Comparison of ENCODE assay signal across 30 cellular contexts in the genomic region with DNA sequence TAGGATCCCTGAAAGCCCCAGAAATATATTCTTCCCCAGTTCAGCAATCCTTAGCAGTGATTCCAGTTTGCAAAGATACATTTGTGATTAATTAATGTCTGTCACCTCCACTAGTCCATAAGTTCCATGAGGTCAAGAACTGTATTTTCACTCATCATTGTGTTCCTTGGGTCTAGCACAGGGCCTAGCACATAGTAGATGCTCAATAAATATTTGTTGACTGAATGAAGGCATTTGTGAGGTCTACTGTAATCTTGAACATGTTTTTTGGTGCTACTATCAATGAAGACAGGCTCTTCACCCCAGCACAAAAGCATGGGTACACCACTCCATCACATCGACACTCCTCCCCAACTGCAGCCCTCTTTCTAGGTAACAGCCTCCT. TPM values are rescaled to one million over a fixed set of nuclear protein-coding genes. Genes with fewer than 3 reads are reported as not detected.
"Had no signal": no experiment of that assay in that cellular context is flagged by ENCODE, and none has a peak within 500 bp of the region (broad histone marks: within the 10 kb centered on the region; RNA-seq: fewer than 3 reads in every experiment).

No MANE protein-coding gene starts in this region.

- H3K4me3 ChIP-seq: body of pancreas, MG63, SJSA1 had no signal

- H3K9me3 ChIP-seq: body of pancreas, MG63, SJSA1 had no signal

- H3K4me1 ChIP-seq: SJSA1 had no signal

- DNase-seq: activated B cell treated with CpG ODN at 0.5 μM for 24 hours; activated CD4-positive, alpha-beta memory T cell treated with anti-CD3 and anti-CD28 coated beads, Interleukin-2, amount 10 ng/mL, durations not matched to agents 7 days and 5 days; activated CD4-positive, alpha-beta T cell treated with anti-CD3 and anti-CD28 coated beads, Interleukin-2, amount 10 ng/mL, durations not matched to agents 7 days and 5 days; activated gamma-delta T cell treated with Interleukin-2 at 50 U/mL for 16 hours; activated naive CD4-positive, alpha-beta T cell treated with anti-CD3 and anti-CD28 coated beads, Interleukin-2, amount 10 ng/mL, durations not matched to agents 7 days and 5 days; activated naive CD8-positive, alpha-beta T cell treated with anti-CD3 and anti-CD28 coated beads, Interleukin-2, amount 10 ng/mL, durations not matched to agents 7 days and 5 days; activated T-cell treated with anti-CD3 and anti-CD28 coated beads, Interleukin-2, amount 50 U/mL, for 72 hours; aorta; body of pancreas; MG63; MV-4-11; NCI-H1092 treated with DMSO at 0.1 percent for 48 hours; NCI-H1436; NCI-H187; NCI-H2081; NCI-H510A treated with DMSO at 0.1 percent for 48 hours; NCI-H69; NK-92 treated with Interleukin-12 subunit alpha and Interleukin-12 subunit beta, amount 100 ng/mL, for 24 hours; OCI-M1; RPMI8226; SW 1271; T-helper 9 cell had no signal

- H3K27ac ChIP-seq: body of pancreas, SJSA1 had no signal

- H3K9me3 Mint-ChIP-seq: activated B cell treated with CpG ODN at 0.5 μM for 24 hours; activated CD4-positive, alpha-beta memory T cell treated with anti-CD3 and anti-CD28 coated beads, Interleukin-2, amount 10 ng/mL, durations not matched to agents 7 days and 5 days; activated CD4-positive, alpha-beta T cell treated with anti-CD3 and anti-CD28 coated beads, Interleukin-2, amount 10 ng/mL, durations not matched to agents 7 days and 5 days; activated naive CD4-positive, alpha-beta T cell treated with anti-CD3 and anti-CD28 coated beads, Interleukin-2, amount 10 ng/mL, durations not matched to agents 7 days and 5 days; activated naive CD8-positive, alpha-beta T cell treated with anti-CD3 and anti-CD28 coated beads, Interleukin-2, amount 10 ng/mL, durations not matched to agents 7 days and 5 days; activated T-cell treated with anti-CD3 and anti-CD28 coated beads, Interleukin-2, amount 50 U/mL, for 72 hours; activated T-helper 2 cell treated with anti-CD3 and anti-CD28 coated beads, Interferon-gamma antibody, Interleukin-2, Interleukin-4, amounts not matched to agents 10 μg/mL and 5 μg/mL and 100 μg/mL, durations not matched to agents 14 hours and 24 hours and 36 hours; central memory CD8-positive, alpha-beta T cell; T-helper 1 cell treated with Interleukin-12 subunit alpha and Interleukin-12 subunit beta and Interleukin-4 antibody, amounts not matched to agents 30 μg/mL and 1 μg/mL, for 36 hours had no signal

- ATAC-seq: activated T-cell treated with anti-CD3 and anti-CD28 coated beads, Interleukin-2, amount 50 U/mL, for 72 hours; body of pancreas; Panc1; Right ventricle myocardium inferior; SK-N-SH treated with all-trans-retinoic acid at 6 μM for 48 hours had no signal

- H3K4me3 Mint-ChIP-seq: activated CD4-positive, alpha-beta T cell treated with anti-CD3 and anti-CD28 coated beads, Interleukin-2, amount 10 ng/mL, durations not matched to agents 7 days and 5 days; activated naive CD4-positive, alpha-beta T cell treated with anti-CD3 and anti-CD28 coated beads, Interleukin-2, amount 10 ng/mL, durations not matched to agents 7 days and 5 days; T-helper 1 cell treated with Interleukin-12 subunit alpha and Interleukin-12 subunit beta and Interleukin-4 antibody, amounts not matched to agents 30 μg/mL and 1 μg/mL, for 36 hours had no signal

- H3K27ac Mint-ChIP-seq: activated B cell treated with CpG ODN at 0.5 μM for 24 hours; activated CD4-positive, alpha-beta memory T cell treated with anti-CD3 and anti-CD28 coated beads, Interleukin-2, amount 10 ng/mL, durations not matched to agents 7 days and 5 days; activated CD4-positive, alpha-beta T cell treated with anti-CD3 and anti-CD28 coated beads, Interleukin-2, amount 10 ng/mL, durations not matched to agents 7 days and 5 days; activated naive CD4-positive, alpha-beta T cell treated with anti-CD3 and anti-CD28 coated beads, Interleukin-2, amount 10 ng/mL, durations not matched to agents 7 days and 5 days; activated naive CD8-positive, alpha-beta T cell treated with anti-CD3 and anti-CD28 coated beads, Interleukin-2, amount 10 ng/mL, durations not matched to agents 7 days and 5 days; activated T-helper 2 cell treated with anti-CD3 and anti-CD28 coated beads, Interferon-gamma antibody, Interleukin-2, Interleukin-4, amounts not matched to agents 10 μg/mL and 5 μg/mL and 100 μg/mL, durations not matched to agents 14 hours and 24 hours and 36 hours; T-helper 1 cell treated with Interleukin-12 subunit alpha and Interleukin-12 subunit beta and Interleukin-4 antibody, amounts not matched to agents 30 μg/mL and 1 μg/mL, for 36 hours had no signal

- H3K36me3 ChIP-seq: MG63, SJSA1 had no signal

RNA-seq across cellular contexts. Expression of a gene that starts 30.8 kb away (rescaled TPM):
- total RNA-seq: activated B cell treated with CpG ODN at 0.5 μM for 24 hours; activated CD4-positive, alpha-beta memory T cell treated with anti-CD3 and anti-CD28 coated beads, Interleukin-2, amount 10 ng/mL, durations not matched to agents 7 days and 5 days; activated CD4-positive, alpha-beta T cell treated with anti-CD3 and anti-CD28 coated beads, Interleukin-2, amount 10 ng/mL, durations not matched to agents 7 days and 5 days; activated CD8-positive, alpha-beta memory T cell treated with anti-CD3 and anti-CD28 coated beads for 36 hours; activated naive CD8-positive, alpha-beta T cell treated with anti-CD3 and anti-CD28 coated beads, Interleukin-2, amount 10 ng/mL, durations not matched to agents 7 days and 5 days; aorta; Right ventricle myocardium inferior; SJSA1 had no signal
- polyA plus RNA-seq: aorta had no signal
